ENCODE assay signal across 24 cellular contexts in the genomic region with DNA sequence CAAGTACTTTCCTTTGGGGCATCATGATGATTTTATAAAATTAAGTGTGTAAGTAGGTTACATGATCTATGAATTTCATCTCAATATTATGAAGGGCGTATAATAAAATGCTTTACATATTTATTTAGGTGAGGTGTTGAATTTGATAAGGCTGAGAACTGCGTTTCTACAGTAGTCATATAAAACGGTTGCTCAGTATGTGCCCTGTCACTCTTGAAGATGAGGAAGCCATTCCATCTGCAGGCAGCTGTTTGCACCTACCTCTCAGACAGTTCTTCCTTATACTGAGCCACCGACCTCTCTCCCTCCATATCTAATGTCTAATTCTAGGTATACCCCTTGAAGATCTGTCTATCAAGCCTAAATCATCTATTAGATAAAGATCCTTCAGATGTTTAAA. TPM values are rescaled to one million over a fixed set of nuclear protein-coding genes. Genes with fewer than 3 reads are reported as not detected.
DNase-seq lines count a peak whose midpoint lies in the region; ATAC-seq, FAIRE-seq and TF ChIP-seq lines count a peak whose summit lies in the region.
"Had no signal": no experiment of that assay in that cellular context is flagged by ENCODE, and none has a peak within 500 bp of the region (broad histone marks: within the 10 kb centered on the region; RNA-seq: fewer than 3 reads in every experiment).

No MANE protein-coding gene starts in this region.

- H3K36me3 Mint-ChIP-seq in activated CD4-positive, alpha-beta T cell treated with anti-CD3 and anti-CD28 coated beads, Interleukin-2, amount 10 ng/mL, durations not matched to agents 24 days and 14 days (ENCODE audit: low read depth) = peaks cover 34% of the 10 kb centered on the region
- H3K36me3 Mint-ChIP-seq in activated CD4-positive, alpha-beta T cell treated with anti-CD3 and anti-CD28 coated beads for 36 hours (ENCODE audit: low read depth) = peaks cover 27% of the 10 kb centered on the region
- H3K36me3 Mint-ChIP-seq in activated T-helper 1 cell treated with anti-CD3 and anti-CD28 coated beads, Interleukin-12 subunit alpha, Interleukin-12 subunit beta, Interleukin-2, Interleukin-4 antibody, amounts not matched to agents 30 ng/mL and 10 ng/mL and 1 ng/mL, durations not matched to agents 14 hours and 24 hours and 36 hours (ENCODE audit: low read depth) = peaks cover 36% of the 10 kb centered on the region
- peaks cover 11% of the 10 kb centered on the region for H3K36me3 Mint-ChIP-seq in natural killer cell treated with Interleukin-12 subunit alpha and Interleukin-12 subunit beta and Interleukin-15 and Interleukin-18, amount 100 ng/mL, for 72 hours

- H3K27me3 ChIP-seq in foreskin keratinocyte = no peaks in the 10 kb centered on the region
- H3K27me3 ChIP-seq: breast epithelium, ovary had no signal

- FAIRE-seq in GM18507 (lab: Jason Lieb, UNC) = peak; percentile 50
- FAIRE-seq: A204.1 had no signal

- no peak for ATAC-seq in activated CD4-positive, alpha-beta T cell treated with anti-CD3 and anti-CD28 coated beads for 36 hours
- no peak for ATAC-seq in natural killer cell treated with Interleukin-12 subunit alpha and Interleukin-12 subunit beta and Interleukin-15 and Interleukin-18, amount 100 ng/mL, for 72 hours
- no peak for ATAC-seq in foreskin keratinocyte
- ATAC-seq: T-cell had no signal

- H3K4me3 Mint-ChIP-seq in activated CD4-positive, alpha-beta T cell treated with anti-CD3 and anti-CD28 coated beads, Interleukin-2, amount 10 ng/mL, durations not matched to agents 24 days and 14 days = peak overlapping the region; percentile 46
- no peak overlapping the region for H3K4me3 Mint-ChIP-seq in activated CD4-positive, alpha-beta T cell treated with anti-CD3 and anti-CD28 coated beads for 36 hours
- H3K4me3 Mint-ChIP-seq in activated T-helper 1 cell treated with anti-CD3 and anti-CD28 coated beads, Interleukin-12 subunit alpha, Interleukin-12 subunit beta, Interleukin-2, Interleukin-4 antibody, amounts not matched to agents 30 ng/mL and 10 ng/mL and 1 ng/mL, durations not matched to agents 14 hours and 24 hours and 36 hours = peak overlapping the region; percentile 35
- H3K4me3 Mint-ChIP-seq in natural killer cell treated with Interleukin-12 subunit alpha and Interleukin-12 subunit beta and Interleukin-15 and Interleukin-18, amount 100 ng/mL, for 72 hours = peak overlapping the region; percentile 26
- H3K4me3 Mint-ChIP-seq: activated CD4-positive, alpha-beta memory T cell treated with anti-CD3 and anti-CD28 coated beads, Interleukin-2, amount 10 ng/mL, durations not matched to agents 7 days and 5 days; T-cell had no signal

- POLR2A ChIA-PET in activated CD4-positive, alpha-beta T cell treated with anti-CD3 and anti-CD28 coated beads for 36 hours (lab: Charles Lee) = interaction anchor here (1.0 kb wide), 1 partner anchor 13 kb away, joined by 5 read pairs; no protein-coding TSS in a partner anchor

- H3K9me3 Mint-ChIP-seq in activated CD4-positive, alpha-beta T cell treated with anti-CD3 and anti-CD28 coated beads, Interleukin-2, amount 10 ng/mL, durations not matched to agents 24 days and 14 days = no peaks in the 10 kb centered on the region
- no peaks in the 10 kb centered on the region for H3K9me3 Mint-ChIP-seq in activated CD4-positive, alpha-beta T cell treated with anti-CD3 and anti-CD28 coated beads for 36 hours (ENCODE audit: low read depth)
- H3K9me3 Mint-ChIP-seq in activated T-helper 1 cell treated with anti-CD3 and anti-CD28 coated beads, Interleukin-12 subunit alpha, Interleukin-12 subunit beta, Interleukin-2, Interleukin-4 antibody, amounts not matched to agents 30 ng/mL and 10 ng/mL and 1 ng/mL, durations not matched to agents 14 hours and 24 hours and 36 hours = no peaks in the 10 kb centered on the region
- no peaks in the 10 kb centered on the region for H3K9me3 Mint-ChIP-seq in natural killer cell treated with Interleukin-12 subunit alpha and Interleukin-12 subunit beta and Interleukin-15 and Interleukin-18, amount 100 ng/mL, for 72 hours
- H3K9me3 Mint-ChIP-seq: activated CD4-positive, alpha-beta memory T cell treated with anti-CD3 and anti-CD28 coated beads, Interleukin-2, amount 10 ng/mL, durations not matched to agents 7 days and 5 days; T-cell had no signal

- no peak overlapping the region for H3K27ac ChIP-seq in foreskin keratinocyte
- H3K27ac ChIP-seq: breast epithelium, ovary, thoracic aorta had no signal

- intact Hi-C loops in activated CD4-positive, alpha-beta T cell treated with anti-CD3 and anti-CD28 coated beads, Interleukin-2, amount 10 ng/mL, durations not matched to agents 24 days and 14 days (cut with micrococcal nuclease) = loop anchor here (1.0 kb wide), 3 partner anchors 13 to 103 kb away; no protein-coding TSS in a partner anchor
- intact Hi-C loops in activated CD4-positive, alpha-beta T cell treated with anti-CD3 and anti-CD28 coated beads for 36 hours (cut with DNase I, micrococcal nuclease) = loop anchor here (1.0 to 2.0 kb wide), 3 partner anchors 13 to 103 kb away; partner anchors contain the start of gene NCOA7 (in 1 of the 2)
- intact Hi-C loops in activated T-helper 1 cell treated with anti-CD3 and anti-CD28 coated beads, Interleukin-12 subunit alpha, Interleukin-12 subunit beta, Interleukin-2, Interleukin-4 antibody, amounts not matched to agents 30 ng/mL and 10 ng/mL and 1 ng/mL, durations not matched to agents 14 hours and 24 hours and 36 hours (cut with micrococcal nuclease) = loop anchor here (1.0 to 10.0 kb wide), 7 partner anchors 9 to 1488 kb away; no protein-coding TSS in a partner anchor

- peak overlapping the region; percentile 79 for H3K27ac Mint-ChIP-seq in activated CD4-positive, alpha-beta T cell treated with anti-CD3 and anti-CD28 coated beads, Interleukin-2, amount 10 ng/mL, durations not matched to agents 24 days and 14 days
- no peak overlapping the region for H3K27ac Mint-ChIP-seq in activated CD4-positive, alpha-beta T cell treated with anti-CD3 and anti-CD28 coated beads for 36 hours
- H3K27ac Mint-ChIP-seq in activated T-helper 1 cell treated with anti-CD3 and anti-CD28 coated beads, Interleukin-12 subunit alpha, Interleukin-12 subunit beta, Interleukin-2, Interleukin-4 antibody, amounts not matched to agents 30 ng/mL and 10 ng/mL and 1 ng/mL, durations not matched to agents 14 hours and 24 hours and 36 hours = peak overlapping the region; percentile 85
- H3K27ac Mint-ChIP-seq in natural killer cell treated with Interleukin-12 subunit alpha and Interleukin-12 subunit beta and Interleukin-15 and Interleukin-18, amount 100 ng/mL, for 72 hours = peak overlapping the region; percentile 11 to 28
- H3K27ac Mint-ChIP-seq: activated CD4-positive, alpha-beta memory T cell treated with anti-CD3 and anti-CD28 coated beads, Interleukin-2, amount 10 ng/mL, durations not matched to agents 7 days and 5 days had no signal

- H3K4me1 Mint-ChIP-seq in activated CD4-positive, alpha-beta T cell treated with anti-CD3 and anti-CD28 coated beads, Interleukin-2, amount 10 ng/mL, durations not matched to agents 24 days and 14 days = peaks cover 63% of the 10 kb centered on the region
- peaks cover 80% of the 10 kb centered on the region for H3K4me1 Mint-ChIP-seq in activated CD4-positive, alpha-beta T cell treated with anti-CD3 and anti-CD28 coated beads for 36 hours
- peaks cover 82% of the 10 kb centered on the region for H3K4me1 Mint-ChIP-seq in activated T-helper 1 cell treated with anti-CD3 and anti-CD28 coated beads, Interleukin-12 subunit alpha, Interleukin-12 subunit beta, Interleukin-2, Interleukin-4 antibody, amounts not matched to agents 30 ng/mL and 10 ng/mL and 1 ng/mL, durations not matched to agents 14 hours and 24 hours and 36 hours (ENCODE audit: low read depth)
- peaks cover 56 to 71% of the 10 kb centered on the region in 2 donors for H3K4me1 Mint-ChIP-seq in natural killer cell treated with Interleukin-12 subunit alpha and Interleukin-12 subunit beta and Interleukin-15 and Interleukin-18, amount 100 ng/mL, for 72 hours (ENCODE audit: low read depth in 2 of 2)

- DNase-seq in activated CD4-positive, alpha-beta T cell treated with anti-CD3 and anti-CD28 coated beads, Interleukin-2, amount 10 ng/mL, durations not matched to agents 24 days and 14 days = peak; percentile 45
- no peak for DNase-seq in activated CD4-positive, alpha-beta T cell treated with anti-CD3 and anti-CD28 coated beads for 36 hours
- DNase-seq in GM18507 (ENCODE audit: extremely low spot score, insufficient read length, low read depth) (no peak), NCI-H128 (lab: John Stamatoyannopoulos, UW; ENCODE audit: unreplicated experiment) (no peak), foreskin keratinocyte (no peak)
- DNase-seq in activated T-helper 1 cell treated with anti-CD3 and anti-CD28 coated beads, Interleukin-12 subunit alpha, Interleukin-12 subunit beta, Interleukin-2, Interleukin-4 antibody, amounts not matched to agents 30 ng/mL and 10 ng/mL and 1 ng/mL, durations not matched to agents 14 hours and 24 hours and 36 hours (ENCODE audit: low spot score) = no peak
- no peak for DNase-seq in natural killer cell treated with Interleukin-12 subunit alpha and Interleukin-12 subunit beta and Interleukin-15 and Interleukin-18, amount 100 ng/mL, for 72 hours (ENCODE audit: low spot score)
- DNase-seq in activated CD8-positive, alpha-beta memory T cell treated with anti-CD3 and anti-CD28 coated beads for 24 hours = no peak
- DNase-seq: activated CD4-positive, alpha-beta memory T cell treated with anti-CD3 and anti-CD28 coated beads, Interleukin-2, amount 10 ng/mL, durations not matched to agents 7 days and 5 days; activated CD4-positive, CD25-positive, alpha-beta regulatory T cell treated with anti-CD3 and anti-CD28 coated beads, Interleukin-2, amount 50 U/mL, for 72 hours; anterior cingulate cortex; GOT3; hypothalamus; mammary epithelial cell; NCI-H1092 treated with DMSO at 0.1 percent for 48 hours; NCI-H187; NCI-H82; ovary; T-cell had no signal

- TF ChIP-seq CTCF in foreskin keratinocyte (conservative IDR thresholded peaks at IDR 0.05) = no peak

- H3K27me3 Mint-ChIP-seq in activated CD4-positive, alpha-beta T cell treated with anti-CD3 and anti-CD28 coated beads, Interleukin-2, amount 10 ng/mL, durations not matched to agents 24 days and 14 days = no peaks in the 10 kb centered on the region
- H3K27me3 Mint-ChIP-seq in activated CD4-positive, alpha-beta T cell treated with anti-CD3 and anti-CD28 coated beads for 36 hours = no peaks in the 10 kb centered on the region
- no peaks in the 10 kb centered on the region for H3K27me3 Mint-ChIP-seq in activated T-helper 1 cell treated with anti-CD3 and anti-CD28 coated beads, Interleukin-12 subunit alpha, Interleukin-12 subunit beta, Interleukin-2, Interleukin-4 antibody, amounts not matched to agents 30 ng/mL and 10 ng/mL and 1 ng/mL, durations not matched to agents 14 hours and 24 hours and 36 hours (ENCODE audit: insufficient read depth)
- H3K27me3 Mint-ChIP-seq in natural killer cell treated with Interleukin-12 subunit alpha and Interleukin-12 subunit beta and Interleukin-15 and Interleukin-18, amount 100 ng/mL, for 72 hours = no peaks in the 10 kb centered on the region
- H3K27me3 Mint-ChIP-seq: activated CD4-positive, alpha-beta memory T cell treated with anti-CD3 and anti-CD28 coated beads, Interleukin-2, amount 10 ng/mL, durations not matched to agents 7 days and 5 days; T-cell had no signal

- CTCF ChIA-PET in activated CD4-positive, alpha-beta T cell treated with anti-CD3 and anti-CD28 coated beads for 36 hours (lab: Charles Lee) = interaction anchor here (0.7 to 4.7 kb wide), 7 partner anchors 13 to 107 kb away, joined by 3 to 33 read pairs (median 3); partner anchors contain the start of gene NCOA7

- peaks cover 5% of the 10 kb centered on the region for H3K4me1 ChIP-seq in foreskin keratinocyte
- H3K4me1 ChIP-seq: breast epithelium had no signal

RNA-seq across cellular contexts. Expression of gene NCOA7, which starts 16.1 kb away (rescaled TPM):
- total RNA-seq in activated CD4-positive, alpha-beta T cell treated with anti-CD3 and anti-CD28 coated beads, Interleukin-2, amount 10 ng/mL, durations not matched to agents 24 days and 14 days = 52.5 and 53.7 TPM in 2 replicates
- 10 to 100 TPM; 54.3 to 67.4 TPM for total RNA-seq in activated CD4-positive, alpha-beta T cell treated with anti-CD3 and anti-CD28 coated beads for 36 hours
- total RNA-seq in activated T-helper 1 cell treated with anti-CD3 and anti-CD28 coated beads, Interleukin-12 subunit alpha, Interleukin-12 subunit beta, Interleukin-2, Interleukin-4 antibody, amounts not matched to agents 30 ng/mL and 10 ng/mL and 1 ng/mL, durations not matched to agents 14 hours and 24 hours and 36 hours = 56.1 and 59.3 TPM in 2 replicates
- 10 to 100 TPM; 41.4 to 63.9 TPM for total RNA-seq in natural killer cell treated with Interleukin-12 subunit alpha and Interleukin-12 subunit beta and Interleukin-15 and Interleukin-18, amount 100 ng/mL, for 72 hours
- total RNA-seq in foreskin keratinocyte = 13.0 and 14.7 TPM in 2 replicates
- 3.6 and 4.9 TPM in 2 replicates for polyA plus RNA-seq in foreskin keratinocyte

RNA-seq across cellular contexts. Expression of gene HEY2, which starts 57.4 kb away (rescaled TPM):
- not detected in 2 replicates for total RNA-seq in activated CD4-positive, alpha-beta T cell treated with anti-CD3 and anti-CD28 coated beads, Interleukin-2, amount 10 ng/mL, durations not matched to agents 24 days and 14 days
- not detected for total RNA-seq in activated CD4-positive, alpha-beta T cell treated with anti-CD3 and anti-CD28 coated beads for 36 hours
- not detected in 2 replicates for total RNA-seq in activated T-helper 1 cell treated with anti-CD3 and anti-CD28 coated beads, Interleukin-12 subunit alpha, Interleukin-12 subunit beta, Interleukin-2, Interleukin-4 antibody, amounts not matched to agents 30 ng/mL and 10 ng/mL and 1 ng/mL, durations not matched to agents 14 hours and 24 hours and 36 hours
- total RNA-seq in natural killer cell treated with Interleukin-12 subunit alpha and Interleukin-12 subunit beta and Interleukin-15 and Interleukin-18, amount 100 ng/mL, for 72 hours = under 1 TPM in 1 of 2 donors, not detected in 1; 0.10 TPM
- total RNA-seq in foreskin keratinocyte = not detected in 2 replicates
- polyA plus RNA-seq in foreskin keratinocyte = not detected in 2 replicates
- total RNA-seq: activated CD4-positive, alpha-beta memory T cell treated with anti-CD3 and anti-CD28 coated beads, Interleukin-2, amount 10 ng/mL, durations not matched to agents 7 days and 5 days; LHCN-M2; NCI-H460 had no signal
- polyA plus RNA-seq: mammary epithelial cell had no signal
